ENCODE assay signal across 1 cellular context in genomic region chr22:35326854-35327562, GRCh38.
TF ChIP-seq lines count a peak whose summit lies in the region.

No MANE protein-coding gene starts in this region.

TF ChIP-seq in IMR-90, 13 proteins besides CTCF, POLR2A, EP300 and RAD21 (continued from another document):
- TF ChIP-seq ELK1 (IDR thresholded peaks at IDR 0.05; ENCODE audit: borderline replicate concordance, low read depth, low read length) (no peak), SMC3 (IDR thresholded peaks at IDR 0.05; ENCODE audit: low read depth, low read length) (no peak), FOS (IDR thresholded peaks at IDR 0.05; ENCODE audit: low read depth, low read length) (no peak), MAZ (IDR thresholded peaks at IDR 0.05; ENCODE audit: borderline replicate concordance, low read depth, low read length) (no peak), BHLHE40 (IDR thresholded peaks at IDR 0.05; ENCODE audit: low read depth, low read length) (no peak), NFE2L2 (IDR thresholded peaks at IDR 0.05; ENCODE audit: low read depth, low read length) (no peak), CHD1 (IDR thresholded peaks at IDR 0.05; ENCODE audit: low read depth, low read length) (no peak)
